Comparison of ENCODE assay signal across 17 cellular contexts in genomic region chr2:143928613-143929012, GRCh38.
"Had no signal": no experiment of that assay in that cellular context is flagged by ENCODE, and none has a peak within 500 bp of the region (broad histone marks: within the 10 kb centered on the region; RNA-seq: fewer than 3 reads in every experiment).

No MANE protein-coding gene starts in this region.

- H3K4me1 ChIP-seq: heart left ventricle, lower lobe of right lung, parathyroid adenoma, prostate gland had no signal

- H3K4me3 Mint-ChIP-seq: memory B cell; mesothelial cell of epicardium; natural killer cell treated with Interleukin-12 subunit alpha and Interleukin-12 subunit beta and Interleukin-15 and Interleukin-18, amount 100 ng/mL, for 72 hours had no signal

- DNase-seq: effector CD8-positive, alpha-beta T cell; heart left ventricle; hippocampal formation; lower lobe of right lung; stimulated activated CD4-positive, alpha-beta T cell treated with anti-CD3 and anti-CD28 coated beads, Interleukin-12 subunit alpha, Interleukin-12 subunit beta, amount 100 ng/mL, for 4 hours; stimulated activated naive CD4-positive, alpha-beta T cell treated with Interleukin-2 at 50 U/mL for 16 hours; trophoblast cell had no signal

- H3K4me1 Mint-ChIP-seq: memory B cell had no signal

- H3K27ac ChIP-seq: coronary artery, lower lobe of right lung, parathyroid adenoma, prostate gland, skin epidermis had no signal

- H3K27ac Mint-ChIP-seq: memory B cell; mesothelial cell of epicardium; natural killer cell treated with Interleukin-12 subunit alpha and Interleukin-12 subunit beta and Interleukin-15 and Interleukin-18, amount 100 ng/mL, for 72 hours had no signal

- H3K9me3 ChIP-seq: lower lobe of right lung, prostate gland had no signal

- H3K79me2 ChIP-seq: parathyroid adenoma had no signal

- H3K27me3 ChIP-seq: heart left ventricle had no signal

- H3K4me3 ChIP-seq: coronary artery, heart left ventricle, lower lobe of right lung, prostate gland, skin epidermis had no signal

- ATAC-seq: esophagus mucosa; left lobe of liver; lower lobe of right lung; natural killer cell treated with Interleukin-12 subunit alpha and Interleukin-12 subunit beta and Interleukin-15 and Interleukin-18, amount 100 ng/mL, for 72 hours; sciatic nerve had no signal

- H3K36me3 Mint-ChIP-seq: memory B cell had no signal

- H2AFZ ChIP-seq: parathyroid adenoma had no signal

- H3K9ac ChIP-seq: parathyroid adenoma had no signal

- H3K9me3 Mint-ChIP-seq: memory B cell had no signal

- H3K36me3 ChIP-seq: heart left ventricle, lower lobe of right lung, prostate gland had no signal
